In genomic region chr3:49721165-49721860, GRCh38 we compare ENCODE assay signal across 2 cellular contexts.
TF ChIP-seq lines count a peak whose summit lies in the region.

No MANE protein-coding gene starts in this region.

TF ChIP-seq in SK-N-SH, 30 proteins besides CTCF, POLR2A, EP300 and RAD21 (continued from another document):
- TF ChIP-seq IRF3 (IDR thresholded peaks at IDR 0.05; ENCODE audit: low read depth, low read length) (no peak), POLR2AphosphoS5 (IDR thresholded peaks at IDR 0.05; ENCODE audit: low read depth, low read length) (peak; percentile 46), RCOR1 (IDR thresholded peaks at IDR 0.05; ENCODE audit: low read length) (no peak)

TF ChIP-seq in SK-N-SH treated with all-trans-retinoic acid at 6 μM for 48 hours, 23 proteins besides CTCF, POLR2A, EP300 and RAD21 (continued from another document):
- no peak for TF ChIP-seq ZFP3 (CRISPR knock-in tag; IDR thresholded peaks at IDR 0.05)
- TF ChIP-seq CSRNP3 (CRISPR knock-in tag; IDR thresholded peaks at IDR 0.05), result no peak
- TF ChIP-seq OSR1 (CRISPR knock-in tag; IDR thresholded peaks at IDR 0.05), result no peak
- no peak for TF ChIP-seq PATZ1 (CRISPR knock-in tag; IDR thresholded peaks at IDR 0.05; ENCODE audit: borderline replicate concordance)
- TF ChIP-seq CREB5 (CRISPR knock-in tag; IDR thresholded peaks at IDR 0.05; ENCODE audit: low read depth), result no peak
- TF ChIP-seq ZNF8 (CRISPR knock-in tag; IDR thresholded peaks at IDR 0.05), result no peak
- no peak for TF ChIP-seq ARNTL (CRISPR knock-in tag; IDR thresholded peaks at IDR 0.05; ENCODE audit: borderline replicate concordance, low read depth)
- TF ChIP-seq ZNF70 (CRISPR knock-in tag; IDR thresholded peaks at IDR 0.05), result no peak
